8 cellular contexts compared by ENCODE assay signal in the genomic region with DNA sequence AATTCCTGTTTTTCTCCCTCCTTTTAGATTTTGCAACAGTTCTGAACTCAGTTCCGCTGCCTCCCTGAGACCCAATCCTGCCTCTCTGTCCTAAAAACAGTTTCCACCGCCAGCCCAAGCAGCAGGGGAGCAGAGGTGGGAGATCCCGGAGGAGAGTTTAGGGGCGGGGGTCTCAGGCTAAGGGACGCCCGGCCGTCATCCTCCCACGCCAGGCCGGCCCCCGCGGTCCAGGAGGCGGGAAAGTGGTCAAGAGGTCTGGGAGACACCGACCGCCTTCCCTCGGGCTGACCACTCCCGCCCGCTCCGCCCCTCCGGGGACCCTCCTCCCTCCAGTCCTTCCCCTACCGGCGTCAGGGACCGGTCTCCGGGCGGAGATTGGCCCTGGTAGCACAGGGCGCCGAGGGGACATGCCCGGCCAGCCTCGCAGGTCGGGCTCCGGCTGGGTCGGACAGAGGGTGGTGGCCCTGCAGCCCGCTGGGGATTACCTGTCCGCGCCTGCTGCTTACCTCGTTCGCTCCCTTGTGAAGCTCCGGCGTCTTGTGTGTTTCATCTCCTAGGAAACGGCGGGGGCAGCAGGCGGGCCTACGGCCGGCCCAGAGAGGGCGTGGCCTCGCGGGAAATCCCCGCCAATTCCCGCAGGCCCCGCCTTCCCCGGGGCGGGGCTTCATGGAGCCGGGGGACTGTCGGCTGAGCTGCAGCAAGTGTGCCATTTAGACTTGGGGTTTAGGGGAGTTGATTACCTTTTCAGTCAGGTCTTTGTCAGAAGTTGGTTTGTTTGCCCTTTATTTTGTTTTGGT. TPM values are rescaled to one million over a fixed set of nuclear protein-coding genes. Genes with fewer than 3 reads are reported as not detected.
DNase-seq lines count a peak whose midpoint lies in the region; ATAC-seq, FAIRE-seq and TF ChIP-seq lines count a peak whose summit lies in the region.

Gene MAK (minus strand): TSS at position 543 of the 797 bp plus-strand sequence. CDS start 7,891 bp downstream, outside the sequence.

- DNase-seq in NCI-H1048 (lab: John Stamatoyannopoulos, UW) (peak; percentile 79), Right ventricle myocardium superior (peak; percentile 88), pancreas (peak; percentile 89 to 95 (median 92)), tibial artery (peak; percentile 80 to 86)

- H3K27me3 ChIP-seq in pancreas (no peaks in the 10 kb centered on the region), tibial artery (peaks cover 0 to 13% of the 10 kb centered on the region in 2 donors)

- ATAC-seq in HG02571 (IDR thresholded peaks at IDR 0.05; ENCODE audit: unreplicated experiment) (peak; percentile 87), SK-N-SH treated with all-trans-retinoic acid at 6 μM for 48 hours (peak; percentile 94), Right ventricle myocardium superior (ENCODE audit: poor library complexity) (peak; percentile 98), pancreas (peak; percentile 94 to 98 (median 96))

- intact Hi-C loops in Right ventricle myocardium superior (cut with DNase I) (no loop called here), pancreas (cut with DNase I) (no loop called here), tibial artery (cut with DNase I; ENCODE audit: low total_unique reads) (no loop called here)

- peaks cover 6% of the 10 kb centered on the region for H3K36me3 Mint-ChIP-seq in activated naive CD8-positive, alpha-beta T cell

- H3K9me3 Mint-ChIP-seq in activated naive CD8-positive, alpha-beta T cell (ENCODE audit: low read depth): no peaks in the 10 kb centered on the region

- peak within 1 kb of the TSS; percentile 82 for H3K4me3 Mint-ChIP-seq in activated naive CD8-positive, alpha-beta T cell

- H3K9me3 ChIP-seq in pancreas (no peaks in the 10 kb centered on the region), tibial artery (no peaks in the 10 kb centered on the region)

- peak within 1 kb of the TSS; percentile 68 for H3K4me3 ChIP-seq in GM08714 (ENCODE audit: low read length)
- H3K4me3 ChIP-seq in pancreas: peak within 1 kb of the TSS; percentile 39 to 65 (median 58)
- H3K4me3 ChIP-seq in tibial artery: peak within 1 kb of the TSS; percentile 56 to 68

- 0% methylated on average over 50 to 53 of the region's 53 CpGs for WGBS in pancreas, 2 donors

- peak within 1 kb of the TSS; percentile 86 to 91 (median 88) for H3K27ac ChIP-seq in pancreas
- H3K27ac ChIP-seq in tibial artery: peak within 1 kb of the TSS; percentile 10 to 44

- FAIRE-seq in pancreas (lab: Jason Lieb, UNC): peak; percentile 47

- H3K27ac Mint-ChIP-seq in activated naive CD8-positive, alpha-beta T cell: peak within 1 kb of the TSS; percentile 74

- peaks cover 0 to 4% (median 0%) of the 10 kb centered on the region in 3 donors for H3K4me1 ChIP-seq in pancreas
- H3K4me1 ChIP-seq in tibial artery: peaks cover 0 to 15% (median 6%) of the 10 kb centered on the region in 4 donors

- H3K36me3 ChIP-seq in pancreas (no peaks in the 10 kb centered on the region), tibial artery (no peaks in the 10 kb centered on the region)

- peaks cover 18% of the 10 kb centered on the region for H3K4me1 Mint-ChIP-seq in activated naive CD8-positive, alpha-beta T cell (ENCODE audit: low read depth)

- TF ChIP-seq CTCF in pancreas (IDR thresholded peaks at IDR 0.05): no peak
- TF ChIP-seq CTCF in tibial artery (IDR thresholded peaks at IDR 0.05): no peak

- peaks cover 42% of the 10 kb centered on the region for H3K27me3 Mint-ChIP-seq in activated naive CD8-positive, alpha-beta T cell

TF ChIP-seq in SK-N-SH treated with all-trans-retinoic acid at 6 μM for 48 hours, 23 proteins besides CTCF, POLR2A, EP300 and RAD21:
- TF ChIP-seq OSR1 (CRISPR knock-in tag; IDR thresholded peaks at IDR 0.05): no peak
- no peak for TF ChIP-seq SNAI2 (CRISPR knock-in tag; IDR thresholded peaks at IDR 0.05)
- no peak for TF ChIP-seq ZNF565 (CRISPR knock-in tag; conservative IDR thresholded peaks at IDR 0.05; ENCODE audit: low read depth)
- TF ChIP-seq PPARA (CRISPR knock-in tag; IDR thresholded peaks at IDR 0.05; ENCODE audit: borderline replicate concordance): no peak
- TF ChIP-seq ISL1 (CRISPR knock-in tag; IDR thresholded peaks at IDR 0.05): no peak
- TF ChIP-seq RARB (CRISPR knock-in tag; IDR thresholded peaks at IDR 0.05): no peak
- TF ChIP-seq PATZ1 (CRISPR knock-in tag; IDR thresholded peaks at IDR 0.05; ENCODE audit: borderline replicate concordance): no peak
- no peak for TF ChIP-seq ZFP30 (CRISPR knock-in tag; IDR thresholded peaks at IDR 0.05)
- TF ChIP-seq ZNF8 (CRISPR knock-in tag; IDR thresholded peaks at IDR 0.05): no peak
- no peak for TF ChIP-seq ZNF70 (CRISPR knock-in tag; IDR thresholded peaks at IDR 0.05)
- TF ChIP-seq, protein P1, sequence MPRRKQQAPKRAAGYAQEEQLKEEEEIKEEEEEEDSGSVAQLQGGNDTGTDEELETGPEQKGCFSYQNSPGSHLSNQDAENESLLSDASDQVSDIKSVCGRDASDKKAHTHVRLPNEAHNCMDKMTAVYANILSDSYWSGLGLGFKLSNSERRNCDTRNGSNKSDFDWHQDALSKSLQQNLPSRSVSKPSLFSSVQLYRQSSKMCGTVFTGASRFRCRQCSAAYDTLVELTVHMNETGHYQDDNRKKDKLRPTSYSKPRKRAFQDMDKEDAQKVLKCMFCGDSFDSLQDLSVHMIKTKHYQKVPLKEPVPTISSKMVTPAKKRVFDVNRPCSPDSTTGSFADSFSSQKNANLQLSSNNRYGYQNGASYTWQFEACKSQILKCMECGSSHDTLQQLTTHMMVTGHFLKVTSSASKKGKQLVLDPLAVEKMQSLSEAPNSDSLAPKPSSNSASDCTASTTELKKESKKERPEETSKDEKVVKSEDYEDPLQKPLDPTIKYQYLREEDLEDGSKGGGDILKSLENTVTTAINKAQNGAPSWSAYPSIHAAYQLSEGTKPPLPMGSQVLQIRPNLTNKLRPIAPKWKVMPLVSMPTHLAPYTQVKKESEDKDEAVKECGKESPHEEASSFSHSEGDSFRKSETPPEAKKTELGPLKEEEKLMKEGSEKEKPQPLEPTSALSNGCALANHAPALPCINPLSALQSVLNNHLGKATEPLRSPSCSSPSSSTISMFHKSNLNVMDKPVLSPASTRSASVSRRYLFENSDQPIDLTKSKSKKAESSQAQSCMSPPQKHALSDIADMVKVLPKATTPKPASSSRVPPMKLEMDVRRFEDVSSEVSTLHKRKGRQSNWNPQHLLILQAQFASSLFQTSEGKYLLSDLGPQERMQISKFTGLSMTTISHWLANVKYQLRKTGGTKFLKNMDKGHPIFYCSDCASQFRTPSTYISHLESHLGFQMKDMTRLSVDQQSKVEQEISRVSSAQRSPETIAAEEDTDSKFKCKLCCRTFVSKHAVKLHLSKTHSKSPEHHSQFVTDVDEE (CRISPR knock-in tag; IDR thresholded peaks at IDR 0.05): no peak
- TF ChIP-seq CSRNP3 (CRISPR knock-in tag; IDR thresholded peaks at IDR 0.05): no peak
- no peak for TF ChIP-seq POU6F1 (CRISPR knock-in tag; IDR thresholded peaks at IDR 0.05; ENCODE audit: borderline replicate concordance, low read depth)
- TF ChIP-seq ESRRG (CRISPR knock-in tag; IDR thresholded peaks at IDR 0.05): no peak
- TF ChIP-seq TOX (CRISPR knock-in tag; IDR thresholded peaks at IDR 0.05; ENCODE audit: borderline replicate concordance): no peak
TF ChIP-seq in SK-N-SH treated with all-trans-retinoic acid at 6 μM for 48 hours: peak in this region for 0.

RNA-seq across cellular contexts. Expression of gene MAK, which starts in this region (rescaled TPM):
- total RNA-seq in Right ventricle myocardium superior (not detected), pancreas (under 1 TPM; 0.05 to 0.25 (median 0.09) TPM)
- polyA plus RNA-seq in pancreas: under 1 TPM; 0.08 to 0.33 TPM

Comparison
In these comparisons a context has a peak if more than half of its experiments do, and no peak if none do; other contexts are left out.
1. Peak in every context shown above with its lines: DNase-seq, ATAC-seq, H3K4me3 ChIP-seq and H3K27ac ChIP-seq.
2. Peak in DNase-seq and ATAC-seq in Right ventricle myocardium superior; RNA of the gene not detected or under 1 TPM.
3. Peak in DNase-seq, ATAC-seq, H3K4me3 ChIP-seq and H3K27ac ChIP-seq in pancreas; RNA of the gene not detected or under 1 TPM.